In the genomic region with DNA sequence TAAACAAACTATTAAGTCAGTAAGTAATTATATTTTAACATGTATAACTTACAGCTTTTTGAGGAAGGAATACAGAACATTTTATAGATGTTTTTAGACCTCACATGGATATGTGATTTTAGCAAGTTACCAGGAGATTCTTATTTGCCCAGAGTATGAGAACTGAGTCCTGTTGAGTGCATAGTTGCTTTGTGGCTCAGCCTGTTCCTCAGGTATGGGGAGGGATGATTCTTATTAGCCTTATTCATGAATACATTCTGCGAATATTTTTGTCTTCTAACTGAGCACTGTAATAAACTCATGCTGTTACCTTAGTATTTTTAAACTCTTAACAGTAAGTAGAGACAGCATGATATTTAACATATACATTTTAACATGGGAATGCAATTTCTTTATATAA, we compare ENCODE assay signal across 20 cellular contexts.
"Had no signal": no experiment of that assay in that cellular context is flagged by ENCODE, and none has a peak within 500 bp of the region (broad histone marks: within the 10 kb centered on the region; RNA-seq: fewer than 3 reads in every experiment).

No MANE protein-coding gene starts in this region.

- H3K27me3 Mint-ChIP-seq: activated CD8-positive, alpha-beta T cell treated with anti-CD3 and anti-CD28 coated beads for 36 hours; activated naive CD8-positive, alpha-beta T cell treated with anti-CD3 and anti-CD28 coated beads, Interleukin-2, amount 10 ng/mL, durations not matched to agents 7 days and 5 days had no signal

- H3K27ac Mint-ChIP-seq: activated CD8-positive, alpha-beta T cell treated with anti-CD3 and anti-CD28 coated beads for 36 hours; activated naive CD8-positive, alpha-beta T cell treated with anti-CD3 and anti-CD28 coated beads, Interleukin-2, amount 10 ng/mL, durations not matched to agents 7 days and 5 days; T-helper 2 cell treated with Interferon-gamma antibody and Interleukin-4, amounts not matched to agents 5 μg/mL and 100 μg/mL, for 36 hours had no signal

- H3K9me3 Mint-ChIP-seq: activated CD8-positive, alpha-beta T cell treated with anti-CD3 and anti-CD28 coated beads for 36 hours; activated naive CD8-positive, alpha-beta T cell treated with anti-CD3 and anti-CD28 coated beads, Interleukin-2, amount 10 ng/mL, durations not matched to agents 7 days and 5 days; T-helper 2 cell treated with Interferon-gamma antibody and Interleukin-4, amounts not matched to agents 5 μg/mL and 100 μg/mL, for 36 hours had no signal

- H3K4me1 ChIP-seq: adrenal gland, body of pancreas had no signal

- H3K9me3 ChIP-seq: adrenal gland, body of pancreas had no signal

- H3K4me3 Mint-ChIP-seq: activated CD8-positive, alpha-beta T cell treated with anti-CD3 and anti-CD28 coated beads for 36 hours; activated naive CD8-positive, alpha-beta T cell treated with anti-CD3 and anti-CD28 coated beads, Interleukin-2, amount 10 ng/mL, durations not matched to agents 7 days and 5 days; T-helper 2 cell treated with Interferon-gamma antibody and Interleukin-4, amounts not matched to agents 5 μg/mL and 100 μg/mL, for 36 hours had no signal

- H3K4me3 ChIP-seq: adrenal gland, body of pancreas, K562 had no signal

- ATAC-seq: activated CD4-positive, CD25-positive, alpha-beta regulatory T cell treated with anti-CD3 and anti-CD28 coated beads, Interleukin-2, amount 50 U/mL, for 24 hours; activated CD8-positive, alpha-beta T cell treated with anti-CD3 and anti-CD28 coated beads for 36 hours; body of pancreas; K562 had no signal

- H3K27me3 ChIP-seq: adrenal gland, body of pancreas had no signal

- DNase-seq: activated CD4-positive, alpha-beta T cell treated with anti-CD3 and anti-CD28 coated beads for 4 hours; activated CD8-positive, alpha-beta memory T cell treated with anti-CD3 and anti-CD28 coated beads, Interleukin-2, amount 50 U/mL, for 4 hours; activated CD8-positive, alpha-beta T cell treated with anti-CD3 and anti-CD28 coated beads for 36 hours; activated naive CD4-positive, alpha-beta T cell treated with anti-CD3 and anti-CD28 coated beads, Interleukin-2, amount 50 U/mL, for 16 hours; activated naive CD8-positive, alpha-beta T cell treated with anti-CD3 and anti-CD28 coated beads, Interleukin-2, amount 10 ng/mL, durations not matched to agents 7 days and 5 days; adrenal gland; anterior cingulate cortex; body of pancreas; central memory CD4-positive, alpha-beta T cell; Karpas-422; NCI-H1048; NCI-H146; NCI-H187 treated with DMSO at 0.1 percent for 48 hours; NCI-H2081 treated with DMSO at 0.1 percent for 48 hours; NCI-H446; NCI-H524; SHP77 had no signal

- H3K27ac ChIP-seq: adrenal gland, body of pancreas had no signal
